8 cellular contexts compared by ENCODE assay signal in genomic region chr3:197029511-197030167, GRCh38.
DNase-seq lines count a peak whose midpoint lies in the region; ATAC-seq and TF ChIP-seq lines count a peak whose summit lies in the region.

Gene MELTF (minus strand): TSS chr3:197029817. CDS start chr3:197029702, 115 bp downstream.

- peaks cover 35% of the 10 kb centered on the region for H3K27me3 ChIP-seq in iPS-20b (ENCODE audit: insufficient read depth, low read length)

- peak; percentile 57 for TF ChIP-seq CTCF in astrocyte of the cerebellum (IDR thresholded peaks at IDR 0.05; ENCODE audit: low read depth, low read length, missing control alignments)

- no peaks in the 10 kb centered on the region for H3K4me1 ChIP-seq in iPS-20b (ENCODE audit: insufficient read depth, low read length)

- peaks cover 9% of the 10 kb centered on the region for H3K9me3 Mint-ChIP-seq in T-helper 2 cell treated with Interferon-gamma antibody and Interleukin-4, amounts not matched to agents 5 μg/mL and 100 μg/mL, for 36 hours

- H3K4me3 ChIP-seq in astrocyte of the cerebellum (ENCODE audit: low read depth, low read length): peak within 1 kb of the TSS; percentile 40
- peak within 1 kb of the TSS; percentile 64; the same call in 1 of the 2 replicates for H3K4me3 ChIP-seq in iPS-20b (ENCODE audit: low read length)

- peaks cover 4% of the 10 kb centered on the region for H3K27me3 Mint-ChIP-seq in T-helper 2 cell treated with Interferon-gamma antibody and Interleukin-4, amounts not matched to agents 5 μg/mL and 100 μg/mL, for 36 hours (ENCODE audit: low read depth)

- DNase-seq in GDM1 (lab: John Stamatoyannopoulos, UW) (peak; percentile 72), Kasumi-1 (lab: John Stamatoyannopoulos, UW) (peak; percentile 47 to 48), astrocyte of the cerebellum (ENCODE audit: low read depth) (no peak), NCI-H187 (lab: John Stamatoyannopoulos, UW) (no peak)
- DNase-seq in T-helper 2 cell treated with Interferon-gamma antibody and Interleukin-4, amounts not matched to agents 5 μg/mL and 100 μg/mL, for 36 hours (ENCODE audit: low spot score): peak; percentile 78
- DNase-seq in stimulated activated CD4-positive, alpha-beta T cell treated with anti-CD3 and anti-CD28 coated beads, Interleukin-15, amount 100 ng/mL, for 48 hours (ENCODE audit: low read depth in 2 of 2): peak; percentile 40 to 64

- H3K4me1 Mint-ChIP-seq in T-helper 2 cell treated with Interferon-gamma antibody and Interleukin-4, amounts not matched to agents 5 μg/mL and 100 μg/mL, for 36 hours (ENCODE audit: low read depth): peaks cover 3% of the 10 kb centered on the region

- H3K36me3 Mint-ChIP-seq in T-helper 2 cell treated with Interferon-gamma antibody and Interleukin-4, amounts not matched to agents 5 μg/mL and 100 μg/mL, for 36 hours (ENCODE audit: low read depth): no peaks in the 10 kb centered on the region

- H3K27ac Mint-ChIP-seq in T-helper 2 cell treated with Interferon-gamma antibody and Interleukin-4, amounts not matched to agents 5 μg/mL and 100 μg/mL, for 36 hours: peak within 1 kb of the TSS; percentile 41

- H3K27ac ChIP-seq in iPS-20b (ENCODE audit: low read length): no peak within 1 kb of the TSS

- ATAC-seq in GM21717 (IDR thresholded peaks at IDR 0.05; ENCODE audit: unreplicated experiment): peak; percentile 64

- H3K4me3 Mint-ChIP-seq in T-helper 2 cell treated with Interferon-gamma antibody and Interleukin-4, amounts not matched to agents 5 μg/mL and 100 μg/mL, for 36 hours: peak within 1 kb of the TSS; percentile 64

- no peaks in the 10 kb centered on the region for H3K9me3 ChIP-seq in iPS-20b (ENCODE audit: insufficient read depth, low read depth, low read length)

- H3K36me3 ChIP-seq in iPS-20b (ENCODE audit: insufficient read depth, low read depth, low read length): no peaks in the 10 kb centered on the region

- in situ Hi-C loops in astrocyte of the cerebellum (cut with HindIII; ENCODE audit: low sequenced_read_pairs): no loop called here

- H3K9ac ChIP-seq in iPS-20b (ENCODE audit: low read depth, low read length): no peak within 1 kb of the TSS; the same call in 1 of the 2 replicates

Comparison
In these comparisons a context has a peak if more than half of its experiments do, and no peak if none do; other contexts are left out.
1. DNase-seq: peak in GDM1 (single experiment), Kasumi-1 (2 of 2), T-helper 2 cell treated with Interferon-gamma antibody and Interleukin-4, amounts not matched to agents 5 μg/mL and 100 μg/mL, for 36 hours (single experiment) and stimulated activated CD4-positive, alpha-beta T cell treated with anti-CD3 and anti-CD28 coated beads, Interleukin-15, amount 100 ng/mL, for 48 hours (2 of 2); none in astrocyte of the cerebellum (single experiment) and NCI-H187 (0 of 2).